1 cellular context compared by ENCODE assay signal in the genomic region with DNA sequence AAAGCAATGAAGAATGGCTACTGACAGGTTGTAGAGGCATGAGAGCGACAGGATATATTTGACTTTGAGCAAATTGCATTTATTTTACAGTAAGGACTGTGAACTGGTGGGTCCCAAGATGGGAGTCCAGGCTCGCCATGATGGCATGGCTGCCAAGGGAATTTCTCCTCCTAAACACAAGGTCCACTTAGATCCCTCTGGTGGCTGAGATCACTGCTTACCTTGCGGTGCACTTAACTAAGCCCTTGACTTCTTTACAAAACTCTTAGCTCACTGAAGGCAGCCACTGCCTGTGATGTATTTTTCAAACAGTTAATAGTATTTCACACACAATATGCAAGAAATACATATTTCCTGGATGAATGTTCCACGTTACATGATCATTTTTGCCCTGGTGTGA.
TF ChIP-seq lines count a peak whose summit lies in the region.

No MANE protein-coding gene starts in this region.

TF ChIP-seq in H1, 55 proteins besides CTCF, POLR2A, EP300 and RAD21:
- no peak for TF ChIP-seq GABPA (IDR thresholded peaks at IDR 0.05; ENCODE audit: borderline replicate concordance, insufficient read depth, low read length)
- no peak for TF ChIP-seq RXRA (IDR thresholded peaks at IDR 0.05; ENCODE audit: insufficient read depth, low read depth, low read length)
